In genomic region chr10:104067525-104067924, GRCh38 we compare ENCODE assay signal across 2 cellular contexts.
TF ChIP-seq lines count a peak whose summit lies in the region.

No MANE protein-coding gene starts in this region.

TF ChIP-seq in Ishikawa, 13 proteins besides CTCF, POLR2A, EP300 and RAD21:
- TF ChIP-seq EGR1 (IDR thresholded peaks at IDR 0.05) = peak; percentile 9; the same call in 1 of the 2 replicates
- TF ChIP-seq, protein P1, sequence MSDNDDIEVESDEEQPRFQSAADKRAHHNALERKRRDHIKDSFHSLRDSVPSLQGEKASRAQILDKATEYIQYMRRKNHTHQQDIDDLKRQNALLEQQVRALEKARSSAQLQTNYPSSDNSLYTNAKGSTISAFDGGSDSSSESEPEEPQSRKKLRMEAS (IDR thresholded peaks at IDR 0.05) = no peak

TF ChIP-seq in H1, 55 proteins besides CTCF, POLR2A, EP300 and RAD21:
- TF ChIP-seq ASH2L (IDR thresholded peaks at IDR 0.05; ENCODE audit: low read length) (peak; percentile 74), SUZ12 (IDR thresholded peaks at IDR 0.05; ENCODE audit: low read length) (no peak), CBX5 (IDR thresholded peaks at IDR 0.05; ENCODE audit: low read depth, low read length) (no peak), EGR1 (IDR thresholded peaks at IDR 0.05; ENCODE audit: borderline replicate concordance, low read depth, low read length) (peak; percentile 75), TBP (IDR thresholded peaks at IDR 0.05; ENCODE audit: low read depth, low read length) (0 out of 2 replicates have a peak, but pooled peaks have one; percentile 63), CEBPB (IDR thresholded peaks at IDR 0.05; ENCODE audit: low read depth, low read length) (no peak)
TF ChIP-seq in H1: peak in this region for 3.
